2 cellular contexts compared by ENCODE assay signal in genomic region chr3:1792466-1792865, GRCh38.
TF ChIP-seq lines count a peak whose summit lies in the region.

No MANE protein-coding gene starts in this region.

TF ChIP-seq in liver, 16 proteins besides CTCF, POLR2A, EP300 and RAD21 (continued from another document):
- peak; percentile 31 for TF ChIP-seq ZBTB33 (IDR thresholded peaks at IDR 0.05)
- no peak for TF ChIP-seq SP1 (IDR thresholded peaks at IDR 0.05)
- TF ChIP-seq FOXA1 (IDR thresholded peaks at IDR 0.05): peak; percentile 15
- TF ChIP-seq REST (IDR thresholded peaks at IDR 0.05): no peak
- peak; percentile 73 for TF ChIP-seq FOXA2 (IDR thresholded peaks at IDR 0.05)
- peak in 1 of 2 donors; percentile 58 for TF ChIP-seq RXRA (IDR thresholded peaks at IDR 0.05)
- peak; percentile 63 for TF ChIP-seq YY1 (IDR thresholded peaks at IDR 0.05)
- TF ChIP-seq JUND (IDR thresholded peaks at IDR 0.05): peak in 1 of 2 donors; percentile 40

TF ChIP-seq in HepG2, 621 proteins besides CTCF, POLR2A, EP300 and RAD21 (continued from another document):
- TF ChIP-seq TERF1 (CRISPR knock-in tag; IDR thresholded peaks at IDR 0.05): no peak
- TF ChIP-seq UBTF (CRISPR knock-in tag; IDR thresholded peaks at IDR 0.05): no peak
- TF ChIP-seq NFATC3 (CRISPR knock-in tag; IDR thresholded peaks at IDR 0.05): no peak
- no peak for TF ChIP-seq ZBTB38 (CRISPR knock-in tag; IDR thresholded peaks at IDR 0.05)
- no peak for TF ChIP-seq ATF4 (CRISPR knock-in tag; IDR thresholded peaks at IDR 0.05)
- no peak for TF ChIP-seq THAP11 (CRISPR knock-in tag; IDR thresholded peaks at IDR 0.05)
- TF ChIP-seq BCL6 (CRISPR knock-in tag; IDR thresholded peaks at IDR 0.05): no peak
